ENCODE assay signal across 19 cellular contexts in the genomic region with DNA sequence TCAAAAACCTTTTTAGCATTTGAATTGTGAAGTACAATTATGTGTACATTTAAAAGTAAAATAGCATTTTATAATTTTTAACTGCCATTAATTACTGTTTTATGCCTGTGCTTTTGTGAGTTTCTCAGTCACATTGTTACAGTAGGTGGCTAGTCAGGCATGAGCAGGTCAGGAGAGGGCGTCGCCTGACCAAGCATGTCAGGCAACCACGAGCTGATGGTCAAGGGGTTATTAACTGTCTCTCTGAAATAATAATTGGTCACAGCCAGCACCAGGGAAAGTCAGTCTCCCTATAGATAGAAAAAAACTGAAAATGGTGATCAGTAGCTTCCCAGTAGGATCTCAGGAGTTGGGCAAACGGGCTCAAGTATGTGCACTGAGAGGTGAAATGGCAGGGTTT. TPM values are rescaled to one million over a fixed set of nuclear protein-coding genes. Genes with fewer than 3 reads are reported as not detected.
"Had no signal": no experiment of that assay in that cellular context is flagged by ENCODE, and none has a peak within 500 bp of the region (broad histone marks: within the 10 kb centered on the region; RNA-seq: fewer than 3 reads in every experiment).

No MANE protein-coding gene starts in this region.

- H3K9me3 ChIP-seq: body of pancreas, esophagus squamous epithelium, mucosa of descending colon, prostate gland, vagina had no signal

- H3K36me3 ChIP-seq: esophagus squamous epithelium, prostate gland, vagina had no signal

- H3K4me3 ChIP-seq: body of pancreas, esophagus squamous epithelium, mucosa of descending colon, prostate gland, skin epidermis, vagina had no signal

- DNase-seq: activated CD4-positive, alpha-beta T cell treated with anti-CD3 and anti-CD28 coated beads, Interleukin-2, amount 10 ng/mL, durations not matched to agents 7 days and 5 days; activated CD8-positive, alpha-beta T cell treated with anti-CD3 and anti-CD28 coated beads, Interleukin-2, amount 10 ng/mL, durations not matched to agents 7 days and 5 days; activated naive CD4-positive, alpha-beta T cell treated with Interleukin-2 at 50 U/mL for 16 hours; activated naive CD8-positive, alpha-beta T cell treated with anti-CD3 and anti-CD28 coated beads, Interleukin-2, amount 10 ng/mL, durations not matched to agents 7 days and 5 days; activated T-cell treated with anti-CD3 and anti-CD28 coated beads, Interleukin-2, amount 50 U/mL, for 24 hours; amygdala; body of pancreas; effector memory CD4-positive, alpha-beta T cell; esophagus squamous epithelium; immature natural killer cell; mesenchymal stem cell; mucosa of descending colon; naive thymus-derived CD4-positive, alpha-beta T cell; right cardiac atrium; stimulated activated naive CD8-positive, alpha-beta T cell treated with anti-CD3 and anti-CD28 coated beads, Interleukin-15, Interleukin-2, amounts not matched to agents 100 U/mL and 50 U/mL, for 24 hours; trophoblast cell had no signal

- H3K27me3 ChIP-seq: body of pancreas, esophagus squamous epithelium, vagina had no signal

RNA-seq across cellular contexts. Expression of gene CCDC81, which starts 19.4 kb away (rescaled TPM):
- total RNA-seq: vagina had no signal
